In genomic region chr9:132312873-132313272, GRCh38 we compare ENCODE assay signal across 16 cellular contexts. TPM values are rescaled to one million over a fixed set of nuclear protein-coding genes. Genes with fewer than 3 reads are reported as not detected.
A peak's percentile ranks its signal among the peaks of the same experiment; 100 is the strongest.
DNase-seq lines count a peak whose midpoint lies in the region; ATAC-seq and TF ChIP-seq lines count a peak whose summit lies in the region.
"Had no signal": no experiment of that assay in that cellular context is flagged by ENCODE, and none has a peak within 500 bp of the region (broad histone marks: within the 10 kb centered on the region; RNA-seq: fewer than 3 reads in every experiment).

No MANE protein-coding gene starts in this region.

- no peaks in the 10 kb centered on the region for H3K27me3 ChIP-seq in RWPE2 (ENCODE audit: insufficient read depth, poor library complexity, severe bottlenecking)
- no peaks in the 10 kb centered on the region for H3K27me3 ChIP-seq in GM23248 (replicated peaks; ENCODE audit: insufficient read depth)
- H3K27me3 ChIP-seq: vagina had no signal

- peaks cover 32% of the 10 kb centered on the region for H3K36me3 Mint-ChIP-seq in endothelial cell (ENCODE audit: low read depth, unreplicated experiment)
- H3K36me3 Mint-ChIP-seq in progenitor cell of endocrine pancreas (ENCODE audit: insufficient read depth), result peaks cover 32% of the 10 kb centered on the region

- H3K4me2 ChIP-seq in GM23248 (ENCODE audit: unreplicated experiment), result no peak overlapping the region

- no peak overlapping the region for H3K4me3 ChIP-seq in RWPE2 (ENCODE audit: severe bottlenecking)
- no peak overlapping the region for H3K4me3 ChIP-seq in GM23248
- H3K4me3 ChIP-seq: vagina had no signal

- peaks cover 43% of the 10 kb centered on the region for H3F3A ChIP-seq in GM23248 (ENCODE audit: insufficient read depth)

- H3K9me3 Mint-ChIP-seq in endothelial cell (ENCODE audit: unreplicated experiment), result no peaks in the 10 kb centered on the region
- no peaks in the 10 kb centered on the region for H3K9me3 Mint-ChIP-seq in progenitor cell of endocrine pancreas (ENCODE audit: low read depth)
- H3K9me3 Mint-ChIP-seq: activated naive CD4-positive, alpha-beta T cell treated with anti-CD3 and anti-CD28 coated beads, Interleukin-2, amount 50 U/mL, for 24 hours; stimulated activated naive CD8-positive, alpha-beta T cell treated with anti-CD3 and anti-CD28 coated beads, Interleukin-15, amount 100 ng/mL, for 72 hours; T-cell had no signal

- H2AFZ ChIP-seq in GM23248, result no peak overlapping the region

- in situ Hi-C loops in GM23248 (cut with MboI), result no loop called here

- H3K27me3 Mint-ChIP-seq in endothelial cell (ENCODE audit: unreplicated experiment), result no peaks in the 10 kb centered on the region
- no peaks in the 10 kb centered on the region for H3K27me3 Mint-ChIP-seq in progenitor cell of endocrine pancreas
- H3K27me3 Mint-ChIP-seq: activated naive CD4-positive, alpha-beta T cell treated with anti-CD3 and anti-CD28 coated beads, Interleukin-2, amount 50 U/mL, for 24 hours; stimulated activated naive CD8-positive, alpha-beta T cell treated with anti-CD3 and anti-CD28 coated beads, Interleukin-15, amount 100 ng/mL, for 72 hours; T-cell had no signal

- H3K27ac Mint-ChIP-seq in endothelial cell (ENCODE audit: unreplicated experiment), result no peak overlapping the region
- H3K27ac Mint-ChIP-seq in progenitor cell of endocrine pancreas, result no peak overlapping the region
- H3K27ac Mint-ChIP-seq: activated naive CD4-positive, alpha-beta T cell treated with anti-CD3 and anti-CD28 coated beads, Interleukin-2, amount 50 U/mL, for 24 hours; stimulated activated naive CD8-positive, alpha-beta T cell treated with anti-CD3 and anti-CD28 coated beads, Interleukin-15, amount 100 ng/mL, for 72 hours had no signal

- no peak overlapping the region for H3K9ac ChIP-seq in GM23248

- DNase-seq in NCI-H82 (lab: John Stamatoyannopoulos, UW) (peak; percentile 15), NCI-H82 treated with DMSO at 0.1 percent for 48 hours (lab: John Stamatoyannopoulos, UW; ENCODE audit: unreplicated experiment) (no peak), RWPE2 (ENCODE audit: low spot score) (no peak), endothelial cell (ENCODE audit: low spot score) (no peak), progenitor cell of endocrine pancreas (ENCODE audit: low spot score, unreplicated experiment) (no peak), GM23248 (no peak), occipital lobe (lab: John Stamatoyannopoulos, UW) (no peak)
- no peak for DNase-seq in stimulated activated CD4-positive, alpha-beta T cell treated with anti-CD3 and anti-CD28 coated beads, Interleukin-4, amount 100 ng/mL, for 1 hour
- DNase-seq: KBM-7; NCI-H1436; NCI-H446 treated with DMSO at 0.1 percent for 48 hours; stimulated activated naive CD8-positive, alpha-beta T cell treated with anti-CD3 and anti-CD28 coated beads, Interleukin-15, amount 100 ng/mL, for 72 hours; T-cell had no signal

- no peaks in the 10 kb centered on the region for H3K9me2 ChIP-seq in GM23248 (ENCODE audit: insufficient read depth)

- H3K4me1 Mint-ChIP-seq in endothelial cell (ENCODE audit: unreplicated experiment) (no peaks in the 10 kb centered on the region), progenitor cell of endocrine pancreas (ENCODE audit: low read depth) (no peaks in the 10 kb centered on the region)
- H3K4me1 Mint-ChIP-seq: stimulated activated naive CD8-positive, alpha-beta T cell treated with anti-CD3 and anti-CD28 coated beads, Interleukin-15, amount 100 ng/mL, for 72 hours had no signal

- H3K9me3 ChIP-seq in RWPE2 (ENCODE audit: severe bottlenecking) (no peaks in the 10 kb centered on the region), GM23248 (ENCODE audit: low read depth) (no peaks in the 10 kb centered on the region)
- H3K9me3 ChIP-seq: vagina had no signal

- ATAC-seq in RWPE2 (ENCODE audit: low read depth), result no peak
- ATAC-seq: left lobe of liver; stimulated activated naive CD8-positive, alpha-beta T cell treated with anti-CD3 and anti-CD28 coated beads, Interleukin-15, amount 100 ng/mL, for 72 hours; T-cell had no signal

- H3K27ac ChIP-seq in RWPE2 (ENCODE audit: poor library complexity, severe bottlenecking), result no peak overlapping the region
- no peak overlapping the region for H3K27ac ChIP-seq in GM23248
- H3K27ac ChIP-seq: vagina had no signal

- peak; percentile 17 for TF ChIP-seq CTCF in RWPE2 (IDR thresholded peaks at IDR 0.05; ENCODE audit: poor library complexity, severe bottlenecking)
- TF ChIP-seq CTCF in endothelial cell (IDR thresholded peaks at IDR 0.05; ENCODE audit: unreplicated experiment), result peak; percentile 35
- peak; percentile 32 for TF ChIP-seq CTCF in progenitor cell of endocrine pancreas (IDR thresholded peaks at IDR 0.05; ENCODE audit: unreplicated experiment)

- H3K36me3 ChIP-seq in RWPE2 (ENCODE audit: low read depth) (peaks cover 85% of the 10 kb centered on the region), GM23248 (ENCODE audit: low read depth) (peaks cover 76% of the 10 kb centered on the region)

- no peaks in the 10 kb centered on the region for H3K4me1 ChIP-seq in RWPE2 (ENCODE audit: insufficient read depth, poor library complexity, severe bottlenecking)
- no peaks in the 10 kb centered on the region for H3K4me1 ChIP-seq in GM23248 (ENCODE audit: insufficient read depth)
- H3K4me1 ChIP-seq: vagina had no signal

- peaks cover 87% of the 10 kb centered on the region for H3K79me2 ChIP-seq in GM23248 (ENCODE audit: insufficient read depth)

- 92 to 100% methylated on average over 2 of the region's 2 CpGs for WGBS in GM23248 (ENCODE audit: low coverage in 1 of 2, low lambda C conversion rate in 2 of 2, missing lambda C conversion rate in 2 of 2), 2 experiments

- H3K4me3 Mint-ChIP-seq in endothelial cell (ENCODE audit: unreplicated experiment) (no peak overlapping the region), progenitor cell of endocrine pancreas (ENCODE audit: low read depth) (no peak overlapping the region)
- H3K4me3 Mint-ChIP-seq: activated naive CD4-positive, alpha-beta T cell treated with anti-CD3 and anti-CD28 coated beads, Interleukin-2, amount 50 U/mL, for 24 hours; stimulated activated naive CD8-positive, alpha-beta T cell treated with anti-CD3 and anti-CD28 coated beads, Interleukin-15, amount 100 ng/mL, for 72 hours; T-cell had no signal

- peaks cover 7% of the 10 kb centered on the region; the same call in 1 of the 2 replicates for H4K20me1 ChIP-seq in GM23248 (ENCODE audit: insufficient read depth)

RNA-seq across cellular contexts. Expression of gene SETX, which starts 41.9 kb away (rescaled TPM):
- total RNA-seq in endothelial cell (ENCODE audit: unreplicated experiment) (169 TPM), progenitor cell of endocrine pancreas (47.2 and 47.7 TPM in 2 replicates), occipital lobe (85.3 TPM)
- 47.3 and 65.3 TPM in 2 replicates for total RNA-seq in GM23248 (2014; rRNA removed; shearing (Covaris generic))
- polyA plus RNA-seq in GM23248 (2016; fragmentation: Nextera tagmentation; extraction: Ambion mirVana), result 14.3 and 15.6 TPM in 2 replicates
